ENCODE assay signal across 1 cellular context in genomic region chr9:129936222-129936621, GRCh38.
TF ChIP-seq lines count a peak whose summit lies in the region.

No MANE protein-coding gene starts in this region.

TF ChIP-seq in SK-N-SH treated with all-trans-retinoic acid at 6 μM for 48 hours, 23 proteins besides CTCF, POLR2A, EP300 and RAD21 (continued from another document):
- TF ChIP-seq PPARA (CRISPR knock-in tag; IDR thresholded peaks at IDR 0.05; ENCODE audit: borderline replicate concordance) (no peak), SNAI2 (CRISPR knock-in tag; IDR thresholded peaks at IDR 0.05) (no peak), ESRRG (CRISPR knock-in tag; IDR thresholded peaks at IDR 0.05) (no peak), CSRNP3 (CRISPR knock-in tag; IDR thresholded peaks at IDR 0.05) (no peak), CREB5 (CRISPR knock-in tag; IDR thresholded peaks at IDR 0.05; ENCODE audit: low read depth) (no peak)
- TF ChIP-seq, protein P1, sequence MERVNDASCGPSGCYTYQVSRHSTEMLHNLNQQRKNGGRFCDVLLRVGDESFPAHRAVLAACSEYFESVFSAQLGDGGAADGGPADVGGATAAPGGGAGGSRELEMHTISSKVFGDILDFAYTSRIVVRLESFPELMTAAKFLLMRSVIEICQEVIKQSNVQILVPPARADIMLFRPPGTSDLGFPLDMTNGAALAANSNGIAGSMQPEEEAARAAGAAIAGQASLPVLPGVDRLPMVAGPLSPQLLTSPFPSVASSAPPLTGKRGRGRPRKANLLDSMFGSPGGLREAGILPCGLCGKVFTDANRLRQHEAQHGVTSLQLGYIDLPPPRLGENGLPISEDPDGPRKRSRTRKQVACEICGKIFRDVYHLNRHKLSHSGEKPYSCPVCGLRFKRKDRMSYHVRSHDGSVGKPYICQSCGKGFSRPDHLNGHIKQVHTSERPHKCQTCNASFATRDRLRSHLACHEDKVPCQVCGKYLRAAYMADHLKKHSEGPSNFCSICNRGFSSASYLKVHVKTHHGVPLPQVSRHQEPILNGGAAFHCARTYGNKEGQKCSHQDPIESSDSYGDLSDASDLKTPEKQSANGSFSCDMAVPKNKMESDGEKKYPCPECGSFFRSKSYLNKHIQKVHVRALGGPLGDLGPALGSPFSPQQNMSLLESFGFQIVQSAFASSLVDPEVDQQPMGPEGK (CRISPR knock-in tag; IDR thresholded peaks at IDR 0.05; ENCODE audit: borderline replicate concordance), result no peak
TF ChIP-seq in SK-N-SH treated with all-trans-retinoic acid at 6 μM for 48 hours: peak in this region for 0.
